8 cellular contexts compared by ENCODE assay signal in genomic region chr20:51562334-51563140, GRCh38. TPM values are rescaled to one million over a fixed set of nuclear protein-coding genes. Genes with fewer than 3 reads are reported as not detected.
A peak's percentile ranks its signal among the peaks of the same experiment; 100 is the strongest.
DNase-seq lines count a peak whose midpoint lies in the region; ATAC-seq, FAIRE-seq and TF ChIP-seq lines count a peak whose summit lies in the region.

No MANE protein-coding gene starts in this region.

- no peak for FAIRE-seq in GM19239 (lab: Jason Lieb, UNC)

- peak; percentile 13 to 53 for ATAC-seq in activated CD4-positive, CD25-positive, alpha-beta regulatory T cell treated with anti-CD3 and anti-CD28 coated beads, Interleukin-2, amount 50 U/mL, for 24 hours
- ATAC-seq in heart right ventricle (peak; percentile 75 to 91 (median 84)), HG02938 (IDR thresholded peaks at IDR 0.05; ENCODE audit: unreplicated experiment) (no peak)

- no peaks in the 10 kb centered on the region for H4K20me1 ChIP-seq in osteoblast (ENCODE audit: insufficient read depth, low read length)

- intact Hi-C loops in heart right ventricle (cut with DNase I), result loop anchor here in 5 of 10 donors (5.0 to 10.0 kb wide), 5 partner anchors 70 to 178 kb away; no protein-coding TSS in a partner anchor

- H3K79me2 ChIP-seq in osteoblast (ENCODE audit: insufficient read depth, low read length), result no peaks in the 10 kb centered on the region

- H3K4me1 ChIP-seq in heart right ventricle (peaks cover 8 to 63% (median 45%) of the 10 kb centered on the region in 9 donors), osteoblast (ENCODE audit: insufficient read depth, low read length) (peaks cover 44% of the 10 kb centered on the region)

- peak overlapping the region; percentile 69 for H2AFZ ChIP-seq in osteoblast (ENCODE audit: low read length)

- WGBS in heart right ventricle, 2 donors, result 0 to 1% methylated on average over 75 of the region's 75 CpGs

- no peaks in the 10 kb centered on the region for H3K36me3 ChIP-seq in heart right ventricle
- no peaks in the 10 kb centered on the region for H3K36me3 ChIP-seq in osteoblast (ENCODE audit: insufficient read depth, low read length)

- peak overlapping the region; percentile 93 for H3K4me2 ChIP-seq in osteoblast (ENCODE audit: insufficient read depth, low read length)

- H3K9me3 ChIP-seq in heart right ventricle (no peaks in the 10 kb centered on the region), osteoblast (ENCODE audit: low read depth, low read length) (no peaks in the 10 kb centered on the region)

- H3K27me3 ChIP-seq in heart right ventricle, result peaks cover 0 to 69% (median 0%) of the 10 kb centered on the region in 7 donors
- peaks cover 13% of the 10 kb centered on the region for H3K27me3 ChIP-seq in osteoblast (ENCODE audit: insufficient read depth, low read length)

- H3K4me3 ChIP-seq in heart right ventricle (peak overlapping the region; percentile 19 to 72 (median 59)), osteoblast (ENCODE audit: insufficient read depth, low read length) (peak overlapping the region; percentile 80)

- peak in 7 of 9 donors; percentile 15 to 64 (median 39) for TF ChIP-seq CTCF in heart right ventricle (IDR thresholded peaks at IDR 0.05)
- no peak for TF ChIP-seq CTCF in osteoblast (IDR thresholded peaks at IDR 0.05; ENCODE audit: extremely low read depth, low read depth, low read length)

- no peak for DNase-seq in activated CD4-positive, CD25-positive, alpha-beta regulatory T cell (lab: John Stamatoyannopoulos, UW)
- DNase-seq in NCI-H526 treated with DMSO at 0.1 percent for 48 hours (lab: John Stamatoyannopoulos, UW) (peak; percentile 79), anterior cingulate cortex (lab: John Stamatoyannopoulos, UW) (peak in 55 of 58 donors; percentile 11 to 86 (median 64)), heart right ventricle (peak; percentile 79 to 94), osteoblast (ENCODE audit: insufficient read length, low spot score, missing footprints) (peak; percentile 95), GM19239 (ENCODE audit: insufficient read length, low spot score) (no peak)

- H3K27ac ChIP-seq in heart right ventricle, result peak overlapping the region; percentile 66 to 96 (median 86)
- H3K27ac ChIP-seq in osteoblast (ENCODE audit: low read depth, low read length), result peak overlapping the region; percentile 91

RNA-seq across cellular contexts. Expression of gene NFATC2, which starts 20.0 kb away (rescaled TPM):
- total RNA-seq in heart right ventricle (1 to 10 TPM; 2.0 to 5.7 (median 3.7) TPM), osteoblast (0.29 and 0.36 TPM in 2 replicates)
- 1 to 10 TPM in 1 of 2 donors, under 1 TPM in 1; 0.43 to 2.6 TPM for polyA plus RNA-seq in heart right ventricle

Comparison
In these comparisons a context has a peak if more than half of its experiments do, and no peak if none do; other contexts are left out.
1. DNase-seq: peak in NCI-H526 treated with DMSO at 0.1 percent for 48 hours (single experiment), anterior cingulate cortex (55 of 58), heart right ventricle (2 of 2) and osteoblast (single experiment); none in activated CD4-positive, CD25-positive, alpha-beta regulatory T cell (0 of 4) and GM19239 (single experiment).